In the genomic region with DNA sequence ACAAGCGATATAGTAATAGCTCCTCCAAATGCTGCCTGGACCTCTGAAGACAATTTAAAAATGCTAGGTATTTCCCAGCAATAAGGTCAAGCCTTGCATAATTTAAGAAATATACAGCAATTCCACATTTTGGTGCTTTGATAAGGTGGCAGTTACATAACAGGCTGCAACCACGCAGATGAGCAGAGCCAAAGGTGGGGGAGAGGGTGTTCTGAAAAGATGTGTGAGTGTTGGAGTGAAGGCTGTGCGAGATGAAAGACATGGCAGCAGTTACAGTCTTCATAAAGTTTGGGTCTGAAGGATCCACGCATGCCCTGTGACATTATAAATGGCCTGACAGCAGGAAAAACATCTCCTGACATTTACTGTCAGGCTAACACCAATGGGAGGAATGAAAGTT, we compare ENCODE assay signal across 28 cellular contexts.
"Had no signal": no experiment of that assay in that cellular context is flagged by ENCODE, and none has a peak within 500 bp of the region (broad histone marks: within the 10 kb centered on the region; RNA-seq: fewer than 3 reads in every experiment).

No MANE protein-coding gene starts in this region.

- H3K9me3 Mint-ChIP-seq: activated naive CD8-positive, alpha-beta T cell treated with anti-CD3 and anti-CD28 coated beads, Interleukin-2, amount 10 ng/mL, durations not matched to agents 7 days and 5 days; T-helper 2 cell treated with Interferon-gamma antibody and Interleukin-4, amounts not matched to agents 5 μg/mL and 100 μg/mL, for 36 hours had no signal

- H3K9me3 ChIP-seq: adrenal gland, breast epithelium, Peyer's patch, SJSA1 had no signal

- H3K27ac Mint-ChIP-seq: activated CD8-positive, alpha-beta T cell treated with anti-CD3 and anti-CD28 coated beads, Interleukin-2, amount 10 ng/mL, durations not matched to agents 7 days and 5 days; activated naive CD8-positive, alpha-beta T cell treated with anti-CD3 and anti-CD28 coated beads, Interleukin-2, amount 10 ng/mL, durations not matched to agents 7 days and 5 days; T-helper 2 cell treated with Interferon-gamma antibody and Interleukin-4, amounts not matched to agents 5 μg/mL and 100 μg/mL, for 36 hours had no signal

- H3K36me3 Mint-ChIP-seq: activated naive CD8-positive, alpha-beta T cell treated with anti-CD3 and anti-CD28 coated beads, Interleukin-2, amount 10 ng/mL, durations not matched to agents 7 days and 5 days had no signal

- DNase-seq: activated CD4-positive, alpha-beta T cell treated with anti-CD3 and anti-CD28 coated beads for 4 hours; activated CD8-positive, alpha-beta memory T cell treated with anti-CD3 and anti-CD28 coated beads, Interleukin-2, amount 50 U/mL, for 48 hours; activated CD8-positive, alpha-beta T cell treated with anti-CD3 and anti-CD28 coated beads, Interleukin-2, amount 10 ng/mL, durations not matched to agents 7 days and 5 days; activated naive CD4-positive, alpha-beta T cell treated with anti-CD3 and anti-CD28 coated beads, Interleukin-2, amount 50 U/mL, for 16 hours; activated naive CD8-positive, alpha-beta T cell treated with anti-CD3 and anti-CD28 coated beads, Interleukin-2, amount 10 ng/mL, durations not matched to agents 7 days and 5 days; activated T-cell treated with anti-CD3 and anti-CD28 coated beads, Interleukin-2, amount 50 U/mL, for 1 hour; adrenal gland; aorta; central memory CD4-positive, alpha-beta T cell; Kasumi-1; KBM-7; NCI-H1105 treated with DMSO at 0.1 percent for 48 hours; NCI-H2029; NCI-H2107; NCI-H2171 treated with DMSO at 0.1 percent for 48 hours; NCI-H345; NCI-H510A; NCI-H526 treated with DMSO at 0.1 percent for 48 hours; NCI-H82; Peyer's patch; SHP77; SW 1271 had no signal

- H3K27me3 ChIP-seq: adrenal gland, breast epithelium, Peyer's patch, SJSA1 had no signal

- H3K4me1 Mint-ChIP-seq: activated naive CD8-positive, alpha-beta T cell treated with anti-CD3 and anti-CD28 coated beads, Interleukin-2, amount 10 ng/mL, durations not matched to agents 7 days and 5 days had no signal

- H3K4me3 Mint-ChIP-seq: activated CD8-positive, alpha-beta T cell treated with anti-CD3 and anti-CD28 coated beads, Interleukin-2, amount 10 ng/mL, durations not matched to agents 7 days and 5 days; activated naive CD8-positive, alpha-beta T cell treated with anti-CD3 and anti-CD28 coated beads, Interleukin-2, amount 10 ng/mL, durations not matched to agents 7 days and 5 days; T-helper 2 cell treated with Interferon-gamma antibody and Interleukin-4, amounts not matched to agents 5 μg/mL and 100 μg/mL, for 36 hours had no signal

- H3K36me3 ChIP-seq: adrenal gland, breast epithelium, Peyer's patch, SJSA1 had no signal

- H3K4me3 ChIP-seq: adrenal gland, breast epithelium, Peyer's patch, SJSA1 had no signal

- ATAC-seq: activated CD4-positive, CD25-positive, alpha-beta regulatory T cell treated with anti-CD3 and anti-CD28 coated beads, Interleukin-2, amount 50 U/mL, for 24 hours; activated CD8-positive, alpha-beta T cell treated with anti-CD3 and anti-CD28 coated beads, Interleukin-2, amount 10 ng/mL, durations not matched to agents 7 days and 5 days; SK-N-SH treated with all-trans-retinoic acid at 6 μM for 48 hours had no signal

- H3K27ac ChIP-seq: adrenal gland, breast epithelium, Peyer's patch, RWPE1, SJSA1 had no signal
